ENCODE assay signal across 21 cellular contexts in genomic region chr19:41839211-41839610, GRCh38. TPM values are rescaled to one million over a fixed set of nuclear protein-coding genes. Genes with fewer than 3 reads are reported as not detected.
"Had no signal": no experiment of that assay in that cellular context is flagged by ENCODE, and none has a peak within 500 bp of the region (broad histone marks: within the 10 kb centered on the region; RNA-seq: fewer than 3 reads in every experiment).

No MANE protein-coding gene starts in this region.

- H3K9ac ChIP-seq: KMS-11 had no signal

- H3K4me3 ChIP-seq: SJSA1, SK-N-MC had no signal

- DNase-seq: Kasumi-1, MM.1S, NCI-H1092 treated with DMSO at 0.1 percent for 48 hours, NCI-H1436, NCI-H187, NCI-H2029, NCI-H2227 treated with DMSO at 0.1 percent for 48 hours, NCI-H524, NCI-H526 treated with DMSO at 0.1 percent for 48 hours, NCI-H748 treated with DMSO at 0.1 percent for 48 hours, Right ventricle myocardium superior, RPMI8226, SIG-M5 had no signal

- H3K27ac ChIP-seq: KMS-11, SJSA1, SK-N-MC had no signal

- FAIRE-seq: RCC 7860 had no signal

- H3K9me3 ChIP-seq: SJSA1 had no signal

- H3K4me1 ChIP-seq: SJSA1 had no signal

- H3K36me3 ChIP-seq: SJSA1 had no signal

- H3K4me2 ChIP-seq: KMS-11 had no signal

RNA-seq across cellular contexts. Expression of gene LYPD4, which starts 5.3 kb away (rescaled TPM):
- total RNA-seq: HT-29; M059J; NCI-H460; Right ventricle myocardium superior; SJSA1; T-helper 1 cell treated with Interleukin-12 subunit alpha and Interleukin-12 subunit beta and Interleukin-4 antibody, amounts not matched to agents 30 ng/mL and 1 ng/mL, for 36 hours had no signal

RNA-seq across cellular contexts. Expression of gene DMRTC2, which starts 5.6 kb away (rescaled TPM):
- total RNA-seq: HT-29; M059J; NCI-H460; Right ventricle myocardium superior; SJSA1; T-helper 1 cell treated with Interleukin-12 subunit alpha and Interleukin-12 subunit beta and Interleukin-4 antibody, amounts not matched to agents 30 ng/mL and 1 ng/mL, for 36 hours had no signal

RNA-seq across cellular contexts. Expression of gene CD79A, which starts 37.9 kb away (rescaled TPM):
- total RNA-seq: NCI-H460, Right ventricle myocardium superior had no signal

RNA-seq across cellular contexts. Expression of gene CEACAM3, which starts 42.8 kb away (rescaled TPM):
- total RNA-seq: HT-29; M059J; NCI-H460; Right ventricle myocardium superior; SJSA1; T-helper 1 cell treated with Interleukin-12 subunit alpha and Interleukin-12 subunit beta and Interleukin-4 antibody, amounts not matched to agents 30 ng/mL and 1 ng/mL, for 36 hours had no signal
